Comparison of ENCODE assay signal across 33 cellular contexts in the genomic region with DNA sequence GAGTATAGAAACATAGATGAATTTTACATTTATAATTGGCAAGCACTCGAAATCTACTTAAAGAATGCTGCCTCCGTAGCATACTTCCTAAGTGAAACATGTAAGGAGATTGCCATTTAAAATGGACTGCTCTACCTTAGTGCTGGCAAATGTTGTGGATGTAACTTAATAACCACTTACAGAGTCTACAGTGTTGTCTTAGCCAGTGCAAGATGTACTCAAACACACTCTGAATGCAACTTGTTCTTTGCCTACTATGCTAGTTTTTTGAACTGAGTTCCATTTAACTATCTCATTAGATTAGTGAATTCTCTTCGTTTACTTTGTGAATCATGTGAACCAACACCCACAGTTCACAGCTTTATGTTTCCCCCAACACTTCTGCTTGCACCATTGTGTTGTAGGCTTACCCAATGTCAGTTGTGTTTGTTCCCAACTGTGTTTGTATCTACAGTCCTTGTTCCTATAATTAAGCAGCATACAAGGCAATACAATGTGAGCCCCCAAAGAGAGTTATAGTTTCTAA.
"Had no signal": no experiment of that assay in that cellular context is flagged by ENCODE, and none has a peak within 500 bp of the region (broad histone marks: within the 10 kb centered on the region; RNA-seq: fewer than 3 reads in every experiment).

No MANE protein-coding gene starts in this region.

- DNase-seq: activated CD4-positive, alpha-beta memory T cell treated with anti-CD3 and anti-CD28 coated beads, Interleukin-2, amount 10 ng/mL, durations not matched to agents 7 days and 5 days; activated CD4-positive, alpha-beta T cell treated with anti-CD3 and anti-CD28 coated beads for 1 hour; activated CD4-positive, alpha-beta T cell treated with anti-CD3 and anti-CD28 coated beads, Interleukin-2, amount 10 ng/mL, durations not matched to agents 7 days and 5 days; activated CD8-positive, alpha-beta memory T cell treated with anti-CD3 and anti-CD28 coated beads, Interleukin-2, amount 50 U/mL, for 48 hours; activated gamma-delta T cell; activated naive CD4-positive, alpha-beta T cell treated with anti-CD3 and anti-CD28 coated beads, Interleukin-2, amount 10 ng/mL, durations not matched to agents 7 days and 5 days; activated naive CD8-positive, alpha-beta T cell treated with anti-CD3 and anti-CD28 coated beads, Interleukin-2, amount 10 ng/mL, durations not matched to agents 7 days and 5 days; activated T-cell treated with anti-CD3 and anti-CD28 coated beads, Interleukin-2, amount 50 U/mL, for 24 hours; brain microvascular endothelial cell; caudate nucleus; foreskin fibroblast; head of caudate nucleus; hypothalamus; immature natural killer cell; kidney glomerular epithelial cell; left ventricle myocardium inferior; nephron progenitor cell; ovary; sigmoid colon; small intestine; stimulated activated CD4-positive, alpha-beta T cell treated with anti-CD3 and anti-CD28 coated beads, Interleukin-1b, Interleukin-23, amount 100 ng/mL, for 48 hours; stimulated activated naive B cell treated with anti-CD40 and anti-IgM and Interleukin-4, amounts not matched to agents 10 μg/mL and 1 μg/mL and 100 μg/mL, for 72 hours; stomach; T-helper 9 cell; thyroid gland; upper lobe of left lung had no signal

- H3K9me3 Mint-ChIP-seq: activated CD4-positive, alpha-beta memory T cell treated with anti-CD3 and anti-CD28 coated beads, Interleukin-2, amount 10 ng/mL, durations not matched to agents 7 days and 5 days; activated CD4-positive, alpha-beta T cell treated with anti-CD3 and anti-CD28 coated beads, Interleukin-2, amount 10 ng/mL, durations not matched to agents 7 days and 5 days; activated naive CD4-positive, alpha-beta T cell treated with anti-CD3 and anti-CD28 coated beads, Interleukin-2, amount 10 ng/mL, durations not matched to agents 7 days and 5 days; activated naive CD8-positive, alpha-beta T cell treated with anti-CD3 and anti-CD28 coated beads, Interleukin-2, amount 10 ng/mL, durations not matched to agents 7 days and 5 days; stimulated activated naive B cell treated with anti-CD40 and anti-IgM and Interleukin-4, amounts not matched to agents 10 μg/mL and 1 μg/mL and 100 μg/mL, for 72 hours; T-helper 1 cell treated with Interleukin-12 subunit alpha and Interleukin-12 subunit beta and Interleukin-4 antibody, amounts not matched to agents 30 μg/mL and 1 μg/mL, for 36 hours had no signal

- H3K27me3 Mint-ChIP-seq: activated CD4-positive, alpha-beta memory T cell treated with anti-CD3 and anti-CD28 coated beads, Interleukin-2, amount 10 ng/mL, durations not matched to agents 7 days and 5 days; activated CD4-positive, alpha-beta T cell treated with anti-CD3 and anti-CD28 coated beads, Interleukin-2, amount 10 ng/mL, durations not matched to agents 7 days and 5 days; activated naive CD4-positive, alpha-beta T cell treated with anti-CD3 and anti-CD28 coated beads, Interleukin-2, amount 10 ng/mL, durations not matched to agents 7 days and 5 days; activated naive CD8-positive, alpha-beta T cell treated with anti-CD3 and anti-CD28 coated beads, Interleukin-2, amount 10 ng/mL, durations not matched to agents 7 days and 5 days; activated T-cell treated with anti-CD3 and anti-CD28 coated beads, Interleukin-2, amount 50 U/mL, for 24 hours; progenitor cell of endocrine pancreas; stimulated activated naive B cell treated with anti-CD40 and anti-IgM and Interleukin-4, amounts not matched to agents 10 μg/mL and 1 μg/mL and 100 μg/mL, for 72 hours had no signal

- H3K36me3 Mint-ChIP-seq: activated naive CD4-positive, alpha-beta T cell treated with anti-CD3 and anti-CD28 coated beads, Interleukin-2, amount 10 ng/mL, durations not matched to agents 7 days and 5 days; activated naive CD8-positive, alpha-beta T cell treated with anti-CD3 and anti-CD28 coated beads, Interleukin-2, amount 10 ng/mL, durations not matched to agents 7 days and 5 days; immature natural killer cell; stimulated activated naive B cell treated with anti-CD40 and anti-IgM and Interleukin-4, amounts not matched to agents 10 μg/mL and 1 μg/mL and 100 μg/mL, for 72 hours had no signal

- H3K27me3 ChIP-seq: ascending aorta, brain microvascular endothelial cell, neutrophil, ovary, sigmoid colon, stomach, thyroid gland, upper lobe of left lung, vagina had no signal

- H3K4me3 Mint-ChIP-seq: activated CD4-positive, alpha-beta memory T cell treated with anti-CD3 and anti-CD28 coated beads, Interleukin-2, amount 10 ng/mL, durations not matched to agents 7 days and 5 days; activated CD4-positive, alpha-beta T cell treated with anti-CD3 and anti-CD28 coated beads, Interleukin-2, amount 10 ng/mL, durations not matched to agents 7 days and 5 days; activated naive CD4-positive, alpha-beta T cell treated with anti-CD3 and anti-CD28 coated beads, Interleukin-2, amount 10 ng/mL, durations not matched to agents 7 days and 5 days; activated naive CD8-positive, alpha-beta T cell treated with anti-CD3 and anti-CD28 coated beads, Interleukin-2, amount 10 ng/mL, durations not matched to agents 7 days and 5 days; activated T-cell treated with anti-CD3 and anti-CD28 coated beads, Interleukin-2, amount 50 U/mL, for 24 hours; immature natural killer cell; nephron progenitor cell; stimulated activated naive B cell treated with anti-CD40 and anti-IgM and Interleukin-4, amounts not matched to agents 10 μg/mL and 1 μg/mL and 100 μg/mL, for 72 hours; T-helper 1 cell treated with Interleukin-12 subunit alpha and Interleukin-12 subunit beta and Interleukin-4 antibody, amounts not matched to agents 30 μg/mL and 1 μg/mL, for 36 hours had no signal

- H3K9me3 ChIP-seq: ascending aorta, left ventricle myocardium inferior, neutrophil, ovary, sigmoid colon, stomach, thyroid gland, upper lobe of left lung, vagina had no signal

- H3K27ac Mint-ChIP-seq: activated CD4-positive, alpha-beta memory T cell treated with anti-CD3 and anti-CD28 coated beads, Interleukin-2, amount 10 ng/mL, durations not matched to agents 7 days and 5 days; activated CD4-positive, alpha-beta T cell treated with anti-CD3 and anti-CD28 coated beads, Interleukin-2, amount 10 ng/mL, durations not matched to agents 7 days and 5 days; activated naive CD4-positive, alpha-beta T cell treated with anti-CD3 and anti-CD28 coated beads, Interleukin-2, amount 10 ng/mL, durations not matched to agents 7 days and 5 days; activated naive CD8-positive, alpha-beta T cell treated with anti-CD3 and anti-CD28 coated beads, Interleukin-2, amount 10 ng/mL, durations not matched to agents 7 days and 5 days; activated T-cell treated with anti-CD3 and anti-CD28 coated beads, Interleukin-2, amount 50 U/mL, for 24 hours; immature natural killer cell; nephron progenitor cell; progenitor cell of endocrine pancreas; stimulated activated naive B cell treated with anti-CD40 and anti-IgM and Interleukin-4, amounts not matched to agents 10 μg/mL and 1 μg/mL and 100 μg/mL, for 72 hours; T-helper 1 cell treated with Interleukin-12 subunit alpha and Interleukin-12 subunit beta and Interleukin-4 antibody, amounts not matched to agents 30 μg/mL and 1 μg/mL, for 36 hours had no signal

- H3K36me3 ChIP-seq: ascending aorta, brain microvascular endothelial cell, left ventricle myocardium inferior, neutrophil, ovary, sigmoid colon, stomach, thyroid gland, upper lobe of left lung, vagina had no signal

- H3K4me1 ChIP-seq: ascending aorta, left ventricle myocardium inferior, stomach, thyroid gland, upper lobe of left lung, vagina had no signal

- H3K4me1 Mint-ChIP-seq: activated CD4-positive, alpha-beta memory T cell treated with anti-CD3 and anti-CD28 coated beads, Interleukin-2, amount 10 ng/mL, durations not matched to agents 7 days and 5 days; activated CD4-positive, alpha-beta T cell treated with anti-CD3 and anti-CD28 coated beads, Interleukin-2, amount 10 ng/mL, durations not matched to agents 7 days and 5 days; activated naive CD4-positive, alpha-beta T cell treated with anti-CD3 and anti-CD28 coated beads, Interleukin-2, amount 10 ng/mL, durations not matched to agents 7 days and 5 days; activated naive CD8-positive, alpha-beta T cell treated with anti-CD3 and anti-CD28 coated beads, Interleukin-2, amount 10 ng/mL, durations not matched to agents 7 days and 5 days; immature natural killer cell; nephron progenitor cell; stimulated activated naive B cell treated with anti-CD40 and anti-IgM and Interleukin-4, amounts not matched to agents 10 μg/mL and 1 μg/mL and 100 μg/mL, for 72 hours had no signal

- H3K4me3 ChIP-seq: ascending aorta, left ventricle myocardium inferior, lung, ovary, sigmoid colon, stomach, thyroid gland, upper lobe of left lung, vagina had no signal

- H3K27ac ChIP-seq: ascending aorta, brain microvascular endothelial cell, left ventricle myocardium inferior, neutrophil, ovary, sigmoid colon, stomach, thyroid gland, upper lobe of left lung, vagina, VCaP had no signal
